In genomic region chr7:148045521-148045920, GRCh38 we compare ENCODE assay signal across 26 cellular contexts.
DNase-seq lines count a peak whose midpoint lies in the region; ATAC-seq and TF ChIP-seq lines count a peak whose summit lies in the region.
"Had no signal": no experiment of that assay in that cellular context is flagged by ENCODE, and none has a peak within 500 bp of the region (broad histone marks: within the 10 kb centered on the region; RNA-seq: fewer than 3 reads in every experiment).

No MANE protein-coding gene starts in this region.

- ATAC-seq in GM23338 = no peak
- ATAC-seq: natural killer cell treated with Interleukin-12 subunit alpha and Interleukin-12 subunit beta and Interleukin-15 and Interleukin-18, amount 100 ng/mL, for 72 hours had no signal

- H3K9me2 ChIP-seq in GM23338 (ENCODE audit: insufficient read depth) = no peaks in the 10 kb centered on the region

- no peak overlapping the region for H3K4me2 ChIP-seq in GM23338
- H3K4me2 ChIP-seq: hepatocyte had no signal

- H3K36me3 Mint-ChIP-seq in GM23338 (ENCODE audit: low read depth) = no peaks in the 10 kb centered on the region
- H3K36me3 Mint-ChIP-seq: activated naive CD8-positive, alpha-beta T cell treated with anti-CD3 and anti-CD28 coated beads, Interleukin-2, amount 10 ng/mL, durations not matched to agents 7 days and 5 days; CD4-positive, alpha-beta memory T cell; natural killer cell treated with Interleukin-12 subunit alpha and Interleukin-12 subunit beta and Interleukin-15 and Interleukin-18, amount 100 ng/mL, for 72 hours had no signal

- no peaks in the 10 kb centered on the region for H3K79me2 ChIP-seq in GM23338 (replicated peaks; ENCODE audit: insufficient read depth)
- H3K79me2 ChIP-seq: hepatocyte had no signal

- no peak overlapping the region for H2AFZ ChIP-seq in GM23338
- H2AFZ ChIP-seq: hepatocyte had no signal

- H3K27ac Mint-ChIP-seq in GM23338 = no peak overlapping the region
- H3K27ac Mint-ChIP-seq: activated naive CD8-positive, alpha-beta T cell treated with anti-CD3 and anti-CD28 coated beads, Interleukin-2, amount 10 ng/mL, durations not matched to agents 7 days and 5 days; CD4-positive, alpha-beta memory T cell; natural killer cell treated with Interleukin-12 subunit alpha and Interleukin-12 subunit beta and Interleukin-15 and Interleukin-18, amount 100 ng/mL, for 72 hours; stimulated activated naive CD8-positive, alpha-beta T cell treated with anti-CD3 and anti-CD28 coated beads, Interleukin-15, Interleukin-2, amounts not matched to agents 100 ng/mL and 50 ng/mL, for 24 hours had no signal

- no peaks in the 10 kb centered on the region for H3K27me3 ChIP-seq in GM23338 (ENCODE audit: insufficient read depth)
- H3K27me3 ChIP-seq: hepatocyte, right atrium auricular region, spleen, tibial nerve had no signal

- no peaks in the 10 kb centered on the region for H3K36me3 ChIP-seq in SK-N-MC (ENCODE audit: insufficient read depth, low read length)
- H3K36me3 ChIP-seq in GM23338 (ENCODE audit: insufficient read depth) = peaks cover 5% of the 10 kb centered on the region; the same call in 1 of the 2 replicates
- H3K36me3 ChIP-seq: left ventricle myocardium inferior, right atrium auricular region, SJCRH30, spleen, tibial nerve had no signal

- H3K4me3 Mint-ChIP-seq in GM23338 = no peak overlapping the region
- H3K4me3 Mint-ChIP-seq: activated naive CD8-positive, alpha-beta T cell treated with anti-CD3 and anti-CD28 coated beads, Interleukin-2, amount 10 ng/mL, durations not matched to agents 7 days and 5 days; CD4-positive, alpha-beta memory T cell; natural killer cell treated with Interleukin-12 subunit alpha and Interleukin-12 subunit beta and Interleukin-15 and Interleukin-18, amount 100 ng/mL, for 72 hours; stimulated activated naive CD8-positive, alpha-beta T cell treated with anti-CD3 and anti-CD28 coated beads, Interleukin-15, Interleukin-2, amounts not matched to agents 100 ng/mL and 50 ng/mL, for 24 hours had no signal

- H3K9me3 Mint-ChIP-seq in GM23338 = peaks cover 15% of the 10 kb centered on the region; the same call in 2 of the 3 replicates
- H3K9me3 Mint-ChIP-seq: activated naive CD8-positive, alpha-beta T cell treated with anti-CD3 and anti-CD28 coated beads, Interleukin-2, amount 10 ng/mL, durations not matched to agents 7 days and 5 days; natural killer cell treated with Interleukin-12 subunit alpha and Interleukin-12 subunit beta and Interleukin-15 and Interleukin-18, amount 100 ng/mL, for 72 hours; stimulated activated naive CD8-positive, alpha-beta T cell treated with anti-CD3 and anti-CD28 coated beads, Interleukin-15, Interleukin-2, amounts not matched to agents 100 ng/mL and 50 ng/mL, for 24 hours had no signal

- DNase-seq in H4 (ENCODE audit: low spot score) (peak; percentile 51), NCI-H1436 (lab: John Stamatoyannopoulos, UW) (peak; percentile 78), NCI-H2196 treated with DMSO at 0.1 percent for 48 hours (lab: John Stamatoyannopoulos, UW; ENCODE audit: unreplicated experiment) (peak; percentile 45), SK-N-MC (ENCODE audit: low read depth, low spot score) (peak; percentile 96), DMS 273 (lab: John Stamatoyannopoulos, UW; ENCODE audit: unreplicated experiment) (no peak), coronary artery (ENCODE audit: low spot score) (no peak), GM23338 (ENCODE audit: low spot score) (no peak)
- DNase-seq: activated CD4-positive, alpha-beta T cell treated with anti-CD3 and anti-CD28 coated beads, Interleukin-2, amount 50 U/mL, for 1 hour; activated CD8-positive, alpha-beta memory T cell treated with anti-CD3 and anti-CD28 coated beads, Interleukin-2, amount 50 U/mL, for 4 hours; activated effector memory CD4-positive, alpha-beta T cell treated with Interleukin-2 at 50 U/mL for 16 hours; activated naive CD8-positive, alpha-beta T cell treated with anti-CD3 and anti-CD28 coated beads, Interleukin-2, amount 10 ng/mL, durations not matched to agents 7 days and 5 days; CD4-positive, alpha-beta memory T cell; effector memory CD4-positive, alpha-beta T cell; Karpas-422; left ventricle myocardium inferior; midbrain; NCI-H526; spleen; stimulated activated CD4-positive, alpha-beta T cell treated with anti-CD3 and anti-CD28 coated beads, Interleukin-4, amount 100 ng/mL, for 4 hours had no signal

- H4K20me1 ChIP-seq in GM23338 (replicated peaks; ENCODE audit: insufficient read depth) = no peaks in the 10 kb centered on the region

- H3K4me1 Mint-ChIP-seq in GM23338 = no peaks in the 10 kb centered on the region; the same call in 2 of the 3 replicates
- H3K4me1 Mint-ChIP-seq: activated naive CD8-positive, alpha-beta T cell treated with anti-CD3 and anti-CD28 coated beads, Interleukin-2, amount 10 ng/mL, durations not matched to agents 7 days and 5 days; CD4-positive, alpha-beta memory T cell had no signal

- H3K27ac ChIP-seq in SK-N-MC (no peak overlapping the region), coronary artery (no peak overlapping the region), GM23338 (ENCODE audit: low read depth) (no peak overlapping the region)
- H3K27ac ChIP-seq: hepatocyte, left ventricle myocardium inferior, PC-9, right atrium auricular region, SJCRH30, spleen, tibial nerve had no signal

- no peaks in the 10 kb centered on the region for H3K9me3 ChIP-seq in SK-N-MC (ENCODE audit: low read depth, low read length)
- H3K9me3 ChIP-seq: left ventricle myocardium inferior, SJCRH30, tibial nerve had no signal

- H3F3A ChIP-seq in GM23338 (replicated peaks; ENCODE audit: low read depth) = no peaks in the 10 kb centered on the region

- TF ChIP-seq CTCF in coronary artery (IDR thresholded peaks at IDR 0.05) (no peak), GM23338 (conservative IDR thresholded peaks at IDR 0.05; ENCODE audit: low read depth in 2 of 2) (no peak)

- no peak overlapping the region for H3K9ac ChIP-seq in SK-N-MC (ENCODE audit: insufficient read length)

- H3K4me3 ChIP-seq in SK-N-MC = no peak overlapping the region
- no peak overlapping the region for H3K4me3 ChIP-seq in coronary artery
- no peak overlapping the region for H3K4me3 ChIP-seq in GM23338
- H3K4me3 ChIP-seq: hepatocyte, left ventricle myocardium inferior, PC-9, right atrium auricular region, SJCRH30, spleen, tibial nerve had no signal

- H3K4me1 ChIP-seq in GM23338 (ENCODE audit: insufficient read depth) = no peaks in the 10 kb centered on the region
- H3K4me1 ChIP-seq: left ventricle myocardium inferior, right atrium auricular region, SJCRH30, spleen, tibial nerve had no signal

- H3K27me3 Mint-ChIP-seq in GM23338 (ENCODE audit: insufficient read depth, low read depth, poor library complexity) = peaks cover 4% of the 10 kb centered on the region
- H3K27me3 Mint-ChIP-seq: activated naive CD8-positive, alpha-beta T cell treated with anti-CD3 and anti-CD28 coated beads, Interleukin-2, amount 10 ng/mL, durations not matched to agents 7 days and 5 days; natural killer cell treated with Interleukin-12 subunit alpha and Interleukin-12 subunit beta and Interleukin-15 and Interleukin-18, amount 100 ng/mL, for 72 hours; stimulated activated naive CD8-positive, alpha-beta T cell treated with anti-CD3 and anti-CD28 coated beads, Interleukin-15, Interleukin-2, amounts not matched to agents 100 ng/mL and 50 ng/mL, for 24 hours had no signal

TF ChIP-seq in GM23338, 12 proteins besides CTCF, POLR2A, EP300 and RAD21 (continues in another document):
- TF ChIP-seq, protein P1, sequence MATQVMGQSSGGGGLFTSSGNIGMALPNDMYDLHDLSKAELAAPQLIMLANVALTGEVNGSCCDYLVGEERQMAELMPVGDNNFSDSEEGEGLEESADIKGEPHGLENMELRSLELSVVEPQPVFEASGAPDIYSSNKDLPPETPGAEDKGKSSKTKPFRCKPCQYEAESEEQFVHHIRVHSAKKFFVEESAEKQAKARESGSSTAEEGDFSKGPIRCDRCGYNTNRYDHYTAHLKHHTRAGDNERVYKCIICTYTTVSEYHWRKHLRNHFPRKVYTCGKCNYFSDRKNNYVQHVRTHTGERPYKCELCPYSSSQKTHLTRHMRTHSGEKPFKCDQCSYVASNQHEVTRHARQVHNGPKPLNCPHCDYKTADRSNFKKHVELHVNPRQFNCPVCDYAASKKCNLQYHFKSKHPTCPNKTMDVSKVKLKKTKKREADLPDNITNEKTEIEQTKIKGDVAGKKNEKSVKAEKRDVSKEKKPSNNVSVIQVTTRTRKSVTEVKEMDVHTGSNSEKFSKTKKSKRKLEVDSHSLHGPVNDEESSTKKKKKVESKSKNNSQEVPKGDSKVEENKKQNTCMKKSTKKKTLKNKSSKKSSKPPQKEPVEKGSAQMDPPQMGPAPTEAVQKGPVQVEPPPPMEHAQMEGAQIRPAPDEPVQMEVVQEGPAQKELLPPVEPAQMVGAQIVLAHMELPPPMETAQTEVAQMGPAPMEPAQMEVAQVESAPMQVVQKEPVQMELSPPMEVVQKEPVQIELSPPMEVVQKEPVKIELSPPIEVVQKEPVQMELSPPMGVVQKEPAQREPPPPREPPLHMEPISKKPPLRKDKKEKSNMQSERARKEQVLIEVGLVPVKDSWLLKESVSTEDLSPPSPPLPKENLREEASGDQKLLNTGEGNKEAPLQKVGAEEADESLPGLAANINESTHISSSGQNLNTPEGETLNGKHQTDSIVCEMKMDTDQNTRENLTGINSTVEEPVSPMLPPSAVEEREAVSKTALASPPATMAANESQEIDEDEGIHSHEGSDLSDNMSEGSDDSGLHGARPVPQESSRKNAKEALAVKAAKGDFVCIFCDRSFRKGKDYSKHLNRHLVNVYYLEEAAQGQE (IDR thresholded peaks at IDR 0.05; ENCODE audit: unreplicated experiment) = no peak
- no peak for TF ChIP-seq STAT1 (IDR thresholded peaks at IDR 0.05; ENCODE audit: unreplicated experiment)
- TF ChIP-seq, protein P2, sequence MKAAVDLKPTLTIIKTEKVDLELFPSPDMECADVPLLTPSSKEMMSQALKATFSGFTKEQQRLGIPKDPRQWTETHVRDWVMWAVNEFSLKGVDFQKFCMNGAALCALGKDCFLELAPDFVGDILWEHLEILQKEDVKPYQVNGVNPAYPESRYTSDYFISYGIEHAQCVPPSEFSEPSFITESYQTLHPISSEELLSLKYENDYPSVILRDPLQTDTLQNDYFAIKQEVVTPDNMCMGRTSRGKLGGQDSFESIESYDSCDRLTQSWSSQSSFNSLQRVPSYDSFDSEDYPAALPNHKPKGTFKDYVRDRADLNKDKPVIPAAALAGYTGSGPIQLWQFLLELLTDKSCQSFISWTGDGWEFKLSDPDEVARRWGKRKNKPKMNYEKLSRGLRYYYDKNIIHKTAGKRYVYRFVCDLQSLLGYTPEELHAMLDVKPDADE (IDR thresholded peaks at IDR 0.05) = no peak
- no peak for TF ChIP-seq NANOG (IDR thresholded peaks at IDR 0.05; ENCODE audit: borderline replicate concordance)
- TF ChIP-seq ZNF331 (CRISPR knock-in tag; IDR thresholded peaks at IDR 0.05; ENCODE audit: low read depth) = no peak
- TF ChIP-seq CREB1 (CRISPR knock-in tag; IDR thresholded peaks at IDR 0.05; ENCODE audit: low read depth) = no peak
- TF ChIP-seq EZH2 (IDR thresholded peaks at IDR 0.05; ENCODE audit: low read depth, unreplicated experiment) = no peak

Comparison
In these comparisons a context has a peak if more than half of its experiments do, and no peak if none do; other contexts are left out.
1. DNase-seq: peak in H4 (single experiment), NCI-H1436 (single experiment), NCI-H2196 treated with DMSO at 0.1 percent for 48 hours (single experiment) and SK-N-MC (single experiment); none in DMS 273 (single experiment), coronary artery (single experiment) and GM23338 (single experiment).